In the genomic region with DNA sequence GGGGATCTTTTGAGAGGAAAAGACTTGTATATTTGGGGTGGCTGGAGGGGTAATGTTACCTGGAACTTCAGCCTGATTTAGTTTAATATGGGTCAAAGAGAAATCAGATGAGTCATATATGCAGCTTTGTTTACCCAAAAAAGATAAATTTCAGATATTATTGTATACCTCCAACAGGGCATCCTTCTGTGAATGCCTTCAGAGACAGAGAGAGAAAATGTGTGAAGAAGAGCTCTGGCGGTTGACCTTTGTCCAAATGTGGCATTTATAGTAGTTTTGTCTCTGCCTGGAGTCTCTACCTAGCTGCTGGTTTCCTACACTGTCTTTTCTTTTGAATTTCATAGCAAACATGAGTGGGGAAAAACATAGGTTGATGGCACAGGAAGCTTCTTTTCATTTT, we compare ENCODE assay signal across 21 cellular contexts. TPM values are rescaled to one million over a fixed set of nuclear protein-coding genes. Genes with fewer than 3 reads are reported as not detected.
DNase-seq lines count a peak whose midpoint lies in the region; ATAC-seq, FAIRE-seq and TF ChIP-seq lines count a peak whose summit lies in the region.
"Had no signal": no experiment of that assay in that cellular context is flagged by ENCODE, and none has a peak within 500 bp of the region (broad histone marks: within the 10 kb centered on the region; RNA-seq: fewer than 3 reads in every experiment).

No MANE protein-coding gene starts in this region.

- ATAC-seq in A549, result no peak
- peak; percentile 47 for ATAC-seq in PC-3
- ATAC-seq: CD8-positive, alpha-beta T cell had no signal

- H4K20me1 ChIP-seq in PC-3 (ENCODE audit: low read length), result no peaks in the 10 kb centered on the region
- H4K20me1 ChIP-seq: BLaER1 had no signal

- no peak for TF ChIP-seq CTCF in A549 (IDR thresholded peaks at IDR 0.05)
- no peak for TF ChIP-seq CTCF in PC-3 (conservative IDR thresholded peaks at IDR 0.05; ENCODE audit: low read depth, low read length)
- TF ChIP-seq CTCF in nephron progenitor cell (IDR thresholded peaks at IDR 0.05), result no peak
- no peak for TF ChIP-seq CTCF in tibial artery (IDR thresholded peaks at IDR 0.05)

- H3K36me3 Mint-ChIP-seq in nephron progenitor cell (ENCODE audit: low read depth), result peaks cover 7% of the 10 kb centered on the region
- H3K36me3 Mint-ChIP-seq: CD4-positive, CD25-positive, alpha-beta regulatory T cell; CD8-positive, alpha-beta T cell had no signal

- TF ChIP-seq RAD21 in A549 (conservative IDR thresholded peaks at IDR 0.05 in 1 of 2, IDR thresholded peaks at IDR 0.05 in 1 of 2), result no peak

- no peaks in the 10 kb centered on the region for H3K36me3 ChIP-seq in PC-3 (ENCODE audit: low read depth, low read length)
- H3K36me3 ChIP-seq in tibial artery, result no peaks in the 10 kb centered on the region
- H3K36me3 ChIP-seq: BLaER1, HAP-1 had no signal

- H3K4me2 ChIP-seq in A549 (peak overlapping the region; percentile 40), PC-3 (ENCODE audit: low read length) (peak overlapping the region; percentile 29)
- H3K4me2 ChIP-seq: BLaER1 had no signal

- H3K4me3 ChIP-seq in A549 (no peak overlapping the region), PC-3 (ENCODE audit: low read length) (no peak overlapping the region), tibial artery (no peak overlapping the region)
- H3K4me3 ChIP-seq: BLaER1, HAP-1 had no signal

- H3K4me1 ChIP-seq in A549 (peaks cover 16% of the 10 kb centered on the region), PC-3 (ENCODE audit: insufficient read depth, low read length) (peaks cover 28% of the 10 kb centered on the region), tibial artery (peaks cover 0 to 10% (median 0%) of the 10 kb centered on the region in 4 donors)
- H3K4me1 ChIP-seq: BLaER1, Caco-2, HAP-1 had no signal

- peaks cover 3% of the 10 kb centered on the region for H3K9me3 Mint-ChIP-seq in nephron progenitor cell
- H3K9me3 Mint-ChIP-seq: CD8-positive, alpha-beta T cell; HFFc6 had no signal

- H3K27me3 ChIP-seq in PC-3 (ENCODE audit: low read length), result peaks cover 25% of the 10 kb centered on the region
- peaks cover 0 to 5% of the 10 kb centered on the region in 2 donors for H3K27me3 ChIP-seq in tibial artery
- H3K27me3 ChIP-seq: BLaER1 had no signal

- intact Hi-C loops in PC-3 (cut with micrococcal nuclease), result no loop called here
- intact Hi-C loops in tibial artery (cut with DNase I; ENCODE audit: low total_unique reads), result no loop called here

- H3K4me1 Mint-ChIP-seq in nephron progenitor cell, result peaks cover 77% of the 10 kb centered on the region
- H3K4me1 Mint-ChIP-seq: B cell; CD4-positive, CD25-positive, alpha-beta regulatory T cell had no signal

- no peak overlapping the region for H2AFZ ChIP-seq in PC-3 (ENCODE audit: low read length)

- TF ChIP-seq POLR2A in A549 (IDR thresholded peaks at IDR 0.05; ENCODE audit: low read length), result no peak

- H3K9me3 ChIP-seq in A549 (no peaks in the 10 kb centered on the region), PC-3 (ENCODE audit: low read length) (no peaks in the 10 kb centered on the region), tibial artery (no peaks in the 10 kb centered on the region)
- H3K9me3 ChIP-seq: BLaER1, Caco-2, HAP-1 had no signal

- H3K79me2 ChIP-seq in PC-3 (ENCODE audit: low read length), result no peaks in the 10 kb centered on the region

- TF ChIP-seq EP300 in A549 (IDR thresholded peaks at IDR 0.05), result no peak

- CTCF ChIA-PET in A549 (lab: Yijun Ruan, JAX), result interaction anchor here (0.6 kb wide), 1 partner anchor 682 kb away, joined by 3 read pairs; no protein-coding TSS in a partner anchor
- CTCF ChIA-PET in PC-3 (lab: Charles Lee), result interaction anchor here (1.2 kb wide), 1 partner anchor 58 kb away, joined by 15 read pairs; no protein-coding TSS in a partner anchor

- no peaks in the 10 kb centered on the region for H3K9me2 ChIP-seq in PC-3 (replicated peaks; ENCODE audit: low read length)

- H3K27ac Mint-ChIP-seq in nephron progenitor cell, result no peak overlapping the region
- H3K27ac Mint-ChIP-seq: B cell; CD4-positive, CD25-positive, alpha-beta regulatory T cell; CD8-positive, alpha-beta T cell; HFFc6 had no signal

- DNase-seq in A549 (ENCODE audit: low read depth in 1 of 2, low spot score in 1 of 2) (no peak), NCI-H146 (lab: John Stamatoyannopoulos, UW) (peak; percentile 26), PC-3 (peak; percentile 52), nephron progenitor cell (no peak), DMS 273 treated with DMSO at 0.1 percent for 48 hours (lab: John Stamatoyannopoulos, UW) (no peak), tibial artery (no peak)
- no peak for DNase-seq in activated CD4-positive, CD25-positive, alpha-beta regulatory T cell treated with anti-CD3 and anti-CD28 coated beads, Interleukin-2, amount 50 U/mL, for 72 hours
- DNase-seq: Caco-2; CD4-positive, CD25-positive, alpha-beta regulatory T cell; CD8-positive, alpha-beta T cell; DND-41; GOT3; HFFc6 had no signal

- 0 out of 6 replicates have a peak overlapping the region, but pooled peaks of 1 of the 2 experiments have one; percentile 3 for H3K27ac ChIP-seq in A549
- no peak overlapping the region for H3K27ac ChIP-seq in PC-3 (ENCODE audit: low read length)
- H3K27ac ChIP-seq in tibial artery, result no peak overlapping the region
- H3K27ac ChIP-seq: BLaER1, C4-2B had no signal

- 81% methylated on average over 1 of the region's 1 CpG for WGBS in A549 (ENCODE audit: missing lambda C conversion rate)

- no TSS peak for BruUV-seq in PC-3 (replicated peaks; lab: Mats Ljungman, UMichigan)

- peak overlapping the region; percentile 73 for H3K4me3 Mint-ChIP-seq in nephron progenitor cell
- H3K4me3 Mint-ChIP-seq: B cell; CD4-positive, CD25-positive, alpha-beta regulatory T cell; CD8-positive, alpha-beta T cell; HFFc6 had no signal

- peaks cover 6% of the 10 kb centered on the region for H3K27me3 Mint-ChIP-seq in nephron progenitor cell (ENCODE audit: low read depth, poor library complexity)

- no peak for FAIRE-seq in A549 (lab: Jason Lieb, UNC)
- FAIRE-seq: G401.6, GM12892, H54 had no signal

- POLR2A ChIA-PET in A549 (lab: Yijun Ruan, JAX) (interaction anchor here (0.6 kb wide), 1 partner anchor 51 kb away, joined by 3 read pairs; a partner anchor contains a TSS), PC-3 (lab: Charles Lee; ENCODE audit: unreplicated experiment) (no interaction called here)

- no peaks in the 10 kb centered on the region for H3F3A ChIP-seq in PC-3 (ENCODE audit: low read length, unreplicated experiment)

- no peak overlapping the region for H3K9ac ChIP-seq in PC-3 (ENCODE audit: low read length)
- H3K9ac ChIP-seq: BLaER1 had no signal

TF ChIP-seq in A549, 52 proteins besides CTCF, POLR2A, EP300 and RAD21:
- no peak for TF ChIP-seq BHLHE40 (IDR thresholded peaks at IDR 0.05; ENCODE audit: low read depth, low read length)
- TF ChIP-seq RNF2 (IDR thresholded peaks at IDR 0.05; ENCODE audit: borderline replicate concordance, low read depth), result no peak
- no peak for TF ChIP-seq FOSL2 (IDR thresholded peaks at IDR 0.05)
- TF ChIP-seq FOSL2 (CRISPR knock-in tag; IDR thresholded peaks at IDR 0.05), result peak; percentile 15; the same call in 1 of the 2 replicates
- TF ChIP-seq NR3C1 (IDR thresholded peaks at IDR 0.05), result no peak
- TF ChIP-seq NFE2L2 (conservative IDR thresholded peaks at IDR 0.05; ENCODE audit: low read length), result no peak

RNA-seq across cellular contexts. Expression of a gene that starts 21.6 kb away (rescaled TPM):
- polyA plus RNA-seq in A549 (2011; rRNA removed) (5.2 and 5.6 TPM in 2 replicates), A549 (2017; fragmentation: RNase III; extraction: RNeasy Plus Mini Kit Qiagen cat#74134 plus additional on column Dnase treatment) (4.1 to 5.1 TPM (median 4.6 TPM) in 3 replicates)
- 0.73 and 1.4 TPM in 2 replicates for polyA plus RNA-seq in A549 (2012; cell fraction: cytosol; rRNA removed)
- polyA plus RNA-seq in A549 (2012; cell fraction: nucleus; rRNA removed), result 0.89 and 1.5 TPM in 2 replicates
- 8.2 and 14.0 TPM in 2 replicates for polyA minus RNA-seq in A549 (2011; rRNA and poly(A)+ RNA removed)
- 1.2 and 3.6 TPM in 2 replicates for total RNA-seq in PC-3 (2014; rRNA removed)
- total RNA-seq: A172; B cell; CD8-positive, alpha-beta T cell had no signal
- polyA plus RNA-seq: CD4-positive, CD25-positive, alpha-beta regulatory T cell had no signal

RNA-seq across cellular contexts. Expression of a gene that starts 51.4 kb away (rescaled TPM):
- polyA plus RNA-seq in A549 (2011; rRNA removed), result 0.54 and 0.71 TPM in 2 replicates
- 1.6 and 2.3 TPM in 2 replicates for polyA plus RNA-seq in A549 (2012; cell fraction: cytosol; rRNA removed)
- polyA plus RNA-seq in A549 (2012; cell fraction: nucleus; rRNA removed), result 5.2 and 8.3 TPM in 2 replicates
- polyA plus RNA-seq in A549 (2017; fragmentation: RNase III; extraction: RNeasy Plus Mini Kit Qiagen cat#74134 plus additional on column Dnase treatment), result 9.5 to 13.1 TPM (median 12.8 TPM) in 3 replicates
- polyA minus RNA-seq in A549 (2011; rRNA and poly(A)+ RNA removed), result 0.33 and 0.49 TPM in 2 replicates
- 42.3 and 72.1 TPM in 2 replicates for total RNA-seq in PC-3 (2014; rRNA removed)
- total RNA-seq: B cell; CD4-positive, CD25-positive, alpha-beta regulatory T cell; CD8-positive, alpha-beta T cell had no signal
- polyA plus RNA-seq: CD4-positive, CD25-positive, alpha-beta regulatory T cell had no signal

Comparison
In these comparisons a context has a peak if more than half of its experiments do, and no peak if none do; other contexts are left out.
1. DNase-seq: peak in NCI-H146 (single experiment) and PC-3 (single experiment); none in A549 (0 of 2), nephron progenitor cell (single experiment), DMS 273 treated with DMSO at 0.1 percent for 48 hours (single experiment), tibial artery (0 of 2) and activated CD4-positive, CD25-positive, alpha-beta regulatory T cell treated with anti-CD3 and anti-CD28 coated beads, Interleukin-2, amount 50 U/mL, for 72 hours (single experiment).